Comparison of ENCODE assay signal across 8 cellular contexts in the genomic region with DNA sequence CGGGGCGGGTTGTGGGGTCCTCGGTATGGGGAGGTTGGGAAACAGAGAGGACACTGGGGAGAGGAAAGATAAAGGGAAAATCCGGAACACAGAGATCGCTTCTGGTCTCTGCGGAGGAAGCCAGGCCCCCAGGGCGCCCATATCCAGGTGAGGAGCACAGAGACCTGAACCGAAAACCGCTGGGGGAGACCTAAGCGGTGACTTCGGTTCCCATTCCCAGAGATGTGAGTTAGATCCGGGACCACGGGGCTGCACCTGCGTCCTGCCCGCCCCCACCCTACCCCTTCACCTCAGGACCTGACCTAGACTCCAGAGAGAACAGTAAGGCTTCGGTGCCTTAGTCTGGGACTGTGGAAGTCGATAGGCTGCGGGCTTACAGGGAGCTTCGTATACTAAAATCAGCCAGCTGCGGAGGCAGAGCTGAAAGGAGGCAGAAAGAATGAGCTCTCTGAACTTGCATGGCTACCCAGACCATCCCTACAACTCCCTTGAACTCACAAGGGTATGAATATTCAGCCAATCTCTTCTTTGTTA. TPM values are rescaled to one million over a fixed set of nuclear protein-coding genes. Genes with fewer than 3 reads are reported as not detected.
DNase-seq lines count a peak whose midpoint lies in the region; ATAC-seq and TF ChIP-seq lines count a peak whose summit lies in the region.

No MANE protein-coding gene starts in this region.

- H2AFZ ChIP-seq in neural cell (ENCODE audit: low read depth, low read length), result peak overlapping the region; percentile 86

- peak overlapping the region; percentile 94 to 98 (median 95) for H3K27ac ChIP-seq in BLaER1 treated with 17β-estradiol and CSF1 and Interleukin-3, amounts not matched to agents 10 nM and 100 nM
- H3K27ac ChIP-seq in SJCRH30, result peak overlapping the region; percentile 93
- peak overlapping the region; percentile 100 for H3K27ac ChIP-seq in neural cell (ENCODE audit: low read length)

- peak; percentile 57 for TF ChIP-seq POLR2A in erythroblast (IDR thresholded peaks at IDR 0.05; ENCODE audit: low read length)

- H3K79me2 ChIP-seq in neural cell (replicated peaks; ENCODE audit: insufficient read depth, low read length), result peaks cover 38% of the 10 kb centered on the region

- no peaks in the 10 kb centered on the region for H3K9me2 ChIP-seq in neural cell (ENCODE audit: insufficient read depth, low read length)

- DNase-seq in SJCRH30 (no peak), erythroblast (lab: John Stamatoyannopoulos, UW) (no peak), ecto neural progenitor cell (ENCODE audit: low spot score) (no peak)
- no peak for DNase-seq in NK-92 treated with Interleukin-12 subunit alpha and Interleukin-12 subunit beta, amount 100 ng/mL, for 24 hours (lab: John Stamatoyannopoulos, UW)

- peaks cover 0 to 11% (median 0%) of the 10 kb centered on the region in 11 experiments; a peak in 3 of 22 replicates for H3K36me3 ChIP-seq in BLaER1 treated with 17β-estradiol and CSF1 and Interleukin-3, amounts not matched to agents 10 nM and 100 nM
- H3K36me3 ChIP-seq in SJCRH30 (peaks cover under 1% of the 10 kb centered on the region; the same call in 1 of the 2 replicates), neural cell (ENCODE audit: insufficient read depth, low read length) (no peaks in the 10 kb centered on the region)

- TF ChIP-seq RAD21 in neural cell (conservative IDR thresholded peaks at IDR 0.05), result no peak

- TF ChIP-seq CTCF in neural cell (IDR thresholded peaks at IDR 0.05; ENCODE audit: poor library complexity, severe bottlenecking), result no peak

- peaks cover 37 to 45% (median 43%) of the 10 kb centered on the region in 11 experiments for H4K20me1 ChIP-seq in BLaER1 treated with 17β-estradiol and CSF1 and Interleukin-3, amounts not matched to agents 10 nM and 100 nM
- H4K20me1 ChIP-seq in neural cell (ENCODE audit: insufficient read depth), result no peaks in the 10 kb centered on the region

- peak overlapping the region; percentile 81 to 94 (median 88) for H3K4me2 ChIP-seq in BLaER1 treated with 17β-estradiol and CSF1 and Interleukin-3, amounts not matched to agents 10 nM and 100 nM
- peak overlapping the region; percentile 54 for H3K4me2 ChIP-seq in neural cell (ENCODE audit: low read length)

- H3K9me3 ChIP-seq in BLaER1 treated with 17β-estradiol and CSF1 and Interleukin-3, amounts not matched to agents 10 nM and 100 nM (replicated peaks in 1 of 11), result no peaks in the 10 kb centered on the region
- H3K9me3 ChIP-seq in SJCRH30 (replicated peaks) (no peaks in the 10 kb centered on the region), neural cell (ENCODE audit: low read length) (no peaks in the 10 kb centered on the region)

- H3K9ac ChIP-seq in BLaER1 treated with 17β-estradiol and CSF1 and Interleukin-3, amounts not matched to agents 10 nM and 100 nM, result peak overlapping the region; percentile 91 to 97 (median 95)
- peak overlapping the region; percentile 100 for H3K9ac ChIP-seq in neural cell (ENCODE audit: low read length)

- peak overlapping the region; percentile 75 to 96 (median 93) for H3K4me3 ChIP-seq in BLaER1 treated with 17β-estradiol and CSF1 and Interleukin-3, amounts not matched to agents 10 nM and 100 nM
- H3K4me3 ChIP-seq in SJCRH30 (peak overlapping the region; percentile 100), neural cell (ENCODE audit: low read length) (peak overlapping the region; percentile 93)

- no peaks in the 10 kb centered on the region for H3K27me3 ChIP-seq in BLaER1 treated with 17β-estradiol and CSF1 and Interleukin-3, amounts not matched to agents 10 nM and 100 nM
- H3K27me3 ChIP-seq in SJCRH30 (no peaks in the 10 kb centered on the region), neural cell (ENCODE audit: insufficient read depth, low read depth, low read length) (no peaks in the 10 kb centered on the region)

- ATAC-seq in GM19025 (IDR thresholded peaks at IDR 0.05; ENCODE audit: low read depth, unreplicated experiment), result peak; percentile 9
- ATAC-seq in HG03354 (IDR thresholded peaks at IDR 0.05; ENCODE audit: poor library complexity, severe bottlenecking, unreplicated experiment), result peak; percentile 10

- no peaks in the 10 kb centered on the region for H3F3A ChIP-seq in neural cell (ENCODE audit: insufficient read depth, low read length, poor library complexity, severe bottlenecking)

- H3K4me1 ChIP-seq in BLaER1 treated with 17β-estradiol and CSF1 and Interleukin-3, amounts not matched to agents 10 nM and 100 nM, result peaks cover 39 to 55% (median 44%) of the 10 kb centered on the region in 10 experiments
- H3K4me1 ChIP-seq in SJCRH30, result peaks cover 6% of the 10 kb centered on the region; the same call in 1 of the 2 replicates

- TF ChIP-seq EP300 in neural cell (conservative IDR thresholded peaks at IDR 0.05; ENCODE audit: poor library complexity, severe bottlenecking), result no peak

TF ChIP-seq in neural cell, 6 proteins besides CTCF, POLR2A, EP300 and RAD21:
- TF ChIP-seq TAF1 (IDR thresholded peaks at IDR 0.05; ENCODE audit: low read depth), result no peak
- TF ChIP-seq EZH2 (IDR thresholded peaks at IDR 0.05; ENCODE audit: borderline replicate concordance, insufficient read depth, low read length, poor library complexity, severe bottlenecking), result no peak
- TF ChIP-seq SMC3 (conservative IDR thresholded peaks at IDR 0.05; ENCODE audit: poor library complexity), result no peak
- TF ChIP-seq MXI1 (conservative IDR thresholded peaks at IDR 0.05; ENCODE audit: poor library complexity, severe bottlenecking), result no peak
- TF ChIP-seq POLR2AphosphoS5 (IDR thresholded peaks at IDR 0.05), result no peak

RNA-seq across cellular contexts. Expression of a gene that starts 0.5 kb away (rescaled TPM):
- total RNA-seq in SJCRH30 (2014; rRNA removed; shearing (Covaris generic)), result 18.5 and 22.1 TPM in 2 replicates
- polyA plus RNA-seq in neural cell, result 51.9 and 61.6 TPM in 2 replicates
- polyA minus RNA-seq in neural cell, result 93.7 and 110 TPM in 2 replicates

RNA-seq across cellular contexts. Expression of a gene that starts 50.5 kb away (rescaled TPM):
- not detected in 2 replicates for total RNA-seq in SJCRH30 (2014; rRNA removed; shearing (Covaris generic))
- polyA plus RNA-seq in neural cell, result 0.26 and 0.60 TPM in 2 replicates
- 0.49 TPM in 1 of 2 replicates, not detected in the other for polyA minus RNA-seq in neural cell
